Comparison of ENCODE assay signal across 28 cellular contexts in the genomic region with DNA sequence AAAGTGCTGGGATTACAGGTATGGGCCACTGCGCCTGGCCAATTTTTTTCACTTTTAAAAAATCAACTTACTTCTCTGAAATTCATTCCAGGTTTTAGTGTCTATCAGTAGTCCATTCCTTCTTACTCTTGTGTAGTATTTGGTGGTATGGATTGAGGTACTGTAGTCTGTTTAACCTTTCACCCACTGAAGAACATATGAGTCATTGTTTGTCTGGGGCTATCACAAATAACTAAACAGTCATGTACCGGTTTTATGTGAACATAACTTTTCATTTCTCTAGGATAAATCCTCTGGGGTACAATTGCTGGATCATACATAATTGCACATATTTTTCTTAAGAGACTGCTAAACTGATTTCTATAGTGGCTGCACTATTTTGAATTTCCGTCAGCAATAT.
"Had no signal": no experiment of that assay in that cellular context is flagged by ENCODE, and none has a peak within 500 bp of the region (broad histone marks: within the 10 kb centered on the region; RNA-seq: fewer than 3 reads in every experiment).

No MANE protein-coding gene starts in this region.

- H3K4me3 ChIP-seq: breast epithelium, gastroesophageal sphincter, hepatocyte, ovary, smooth muscle cell, stomach, thyroid gland, upper lobe of left lung had no signal

- DNase-seq: activated B cell treated with CpG ODN at 0.5 μM for 24 hours; activated CD4-positive, alpha-beta T cell treated with anti-CD3 and anti-CD28 coated beads for 36 hours; activated CD4-positive, alpha-beta T cell treated with anti-CD3 and anti-CD28 coated beads, Interleukin-2, amount 50 U/mL, for 4 hours; activated CD8-positive, alpha-beta memory T cell treated with anti-CD3 and anti-CD28 coated beads for 24 hours; activated effector memory CD4-positive, alpha-beta T cell treated with anti-CD3 and anti-CD28 coated beads, Interleukin-2, amount 50 U/mL, for 16 hours; activated naive CD4-positive, alpha-beta T cell treated with anti-CD3 and anti-CD28 coated beads for 36 hours; activated naive CD8-positive, alpha-beta T cell treated with anti-CD3 and anti-CD28 coated beads for 36 hours; amniotic stem cell; effector CD8-positive, alpha-beta T cell; erythroblast; kidney; left colon; midbrain; naive thymus-derived CD4-positive, alpha-beta T cell; ovary; retina; stimulated activated CD4-positive, alpha-beta T cell treated with anti-CD3 and anti-CD28 coated beads, Interleukin-1b, Interleukin-23, amount 100 ng/mL, for 48 hours; stimulated activated CD4-positive, alpha-beta T cell treated with anti-CD3 and anti-CD28 coated beads, Interleukin-4, amount 100 ng/mL, for 4 hours; stimulated activated CD8-positive, alpha-beta memory T cell treated with anti-CD3 and anti-CD28 coated beads, Interleukin-4, amount 100 ng/mL, for 48 hours; stimulated activated naive B cell treated with anti-CD40 and anti-IgM and Interleukin-4, amounts not matched to agents 10 μg/mL and 1 μg/mL and 100 μg/mL, for 72 hours; stomach; T-helper 1 cell; thyroid gland had no signal

- H3K27me3 ChIP-seq: breast epithelium, gastroesophageal sphincter, hepatocyte, ovary, stomach, thyroid gland, upper lobe of left lung had no signal

- H3K79me2 ChIP-seq: hepatocyte had no signal

- H2AFZ ChIP-seq: hepatocyte had no signal

- H3K27ac ChIP-seq: breast epithelium, gastroesophageal sphincter, hepatocyte, ovary, stomach, thyroid gland, upper lobe of left lung had no signal

- H3K36me3 ChIP-seq: breast epithelium, gastroesophageal sphincter, ovary, stomach, thyroid gland, upper lobe of left lung had no signal

- ATAC-seq: activated CD4-positive, alpha-beta T cell treated with anti-CD3 and anti-CD28 coated beads for 36 hours; gastroesophageal sphincter; left colon; naive thymus-derived CD4-positive, alpha-beta T cell; stimulated activated naive B cell treated with anti-CD40 and anti-IgM and Interleukin-4, amounts not matched to agents 10 μg/mL and 1 μg/mL and 100 μg/mL, for 72 hours had no signal

- H3K4me1 ChIP-seq: breast epithelium, gastroesophageal sphincter, stomach, thyroid gland, upper lobe of left lung had no signal

- H3K9me3 ChIP-seq: breast epithelium, gastroesophageal sphincter, ovary, stomach, thyroid gland, upper lobe of left lung had no signal

- H3K4me2 ChIP-seq: hepatocyte, smooth muscle cell had no signal
